In genomic region chr14:44531648-44532047, GRCh38 we compare ENCODE assay signal across 25 cellular contexts. TPM values are rescaled to one million over a fixed set of nuclear protein-coding genes. Genes with fewer than 3 reads are reported as not detected.
"Had no signal": no experiment of that assay in that cellular context is flagged by ENCODE, and none has a peak within 500 bp of the region (broad histone marks: within the 10 kb centered on the region; RNA-seq: fewer than 3 reads in every experiment).

No MANE protein-coding gene starts in this region.

- DNase-seq: cortex of kidney; dorsolateral prefrontal cortex; effector CD8-positive, alpha-beta T cell; foreskin keratinocyte; immature natural killer cell; kidney; left cardiac atrium; left ventricle myocardium superior; mesendoderm; naive thymus-derived CD4-positive, alpha-beta T cell; nephron progenitor cell; stimulated activated CD4-positive, alpha-beta T cell treated with anti-CD3 and anti-CD28 coated beads, Interleukin-2, amount 100 ng/mL, for 24 hours; stimulated activated CD4-positive, alpha-beta T cell treated with anti-CD3 and anti-CD28 coated beads, Interleukin-4, amount 100 ng/mL, for 4 hours; stimulated activated naive B cell treated with anti-CD40 and anti-IgM and Interleukin-4, amounts not matched to agents 10 μg/mL and 1 μg/mL and 100 μg/mL, for 72 hours; stimulated activated naive CD8-positive, alpha-beta T cell treated with anti-CD3 and anti-CD28 coated beads, Interleukin-15, amount 100 ng/mL, for 72 hours; transverse colon had no signal

- H3K27ac ChIP-seq: dorsolateral prefrontal cortex, foreskin keratinocyte, neutrophil, skin epidermis, thoracic aorta, transverse colon had no signal

- H3K36me3 ChIP-seq: neutrophil, thoracic aorta, transverse colon had no signal

- H3K27me3 ChIP-seq: foreskin keratinocyte, neutrophil, transverse colon had no signal

- H3K9me3 ChIP-seq: thoracic aorta, transverse colon had no signal

- H3K4me3 ChIP-seq: dorsolateral prefrontal cortex, lung, skin epidermis, thoracic aorta, transverse colon had no signal

RNA-seq across cellular contexts. Expression of gene FSCB, which starts 24.6 kb away (rescaled TPM):
- total RNA-seq: esophagus mucosa; fibroblast of lung; foreskin keratinocyte; kidney; left cardiac atrium; left ventricle myocardium superior; naive thymus-derived CD4-positive, alpha-beta T cell; osteoblast; pulmonary artery endothelial cell; subcutaneous adipose tissue; transverse colon had no signal
- polyA plus RNA-seq: fibroblast of lung; foreskin keratinocyte; immature natural killer cell; lung; naive thymus-derived CD4-positive, alpha-beta T cell had no signal
